Comparison of ENCODE assay signal across 33 cellular contexts in the genomic region with DNA sequence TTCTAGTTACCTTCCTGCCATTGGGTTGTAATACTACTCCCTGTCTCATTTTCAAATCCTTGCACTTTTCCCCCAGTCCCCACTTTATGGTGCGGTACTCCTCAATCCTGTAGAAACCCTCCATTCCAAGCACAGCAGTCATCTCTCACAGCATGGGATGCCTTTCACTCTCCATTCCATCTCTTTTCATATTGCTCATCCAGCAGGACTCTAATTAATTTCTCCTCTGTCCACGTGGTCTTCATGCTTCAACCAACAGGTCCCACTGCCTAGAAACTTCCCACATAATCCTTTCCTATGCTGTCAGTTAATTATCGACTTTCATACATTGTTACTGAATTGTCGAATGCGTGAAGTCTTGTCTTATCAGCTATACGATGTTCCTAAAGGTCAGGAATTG.
DNase-seq lines count a peak whose midpoint lies in the region; ATAC-seq, FAIRE-seq and TF ChIP-seq lines count a peak whose summit lies in the region.
"Had no signal": no experiment of that assay in that cellular context is flagged by ENCODE, and none has a peak within 500 bp of the region (broad histone marks: within the 10 kb centered on the region; RNA-seq: fewer than 3 reads in every experiment).

No MANE protein-coding gene starts in this region.

- ATAC-seq in left cardiac atrium (no peak), GM18861 (IDR thresholded peaks at IDR 0.05; ENCODE audit: unreplicated experiment) (no peak)
- ATAC-seq: activated T-cell treated with anti-CD3 and anti-CD28 coated beads, Interleukin-2, amount 50 U/mL, for 4 hours; left ventricle myocardium superior; naive thymus-derived CD4-positive, alpha-beta T cell; pancreas; PC-3; right cardiac atrium; WTC11 had no signal

- no peaks in the 10 kb centered on the region for H3K27me3 Mint-ChIP-seq in osteocyte (ENCODE audit: unreplicated experiment)

- no peak overlapping the region for H3K4me3 ChIP-seq in astrocyte of the cerebellum (ENCODE audit: low read depth, low read length)
- H3K4me3 ChIP-seq in fibroblast of lung (replicated peaks in 1 of 4; ENCODE audit: control extremely low read depth in 1 of 4, insufficient read depth in 1 of 4, low read depth in 3 of 4, low read length in 4 of 4), result no peak overlapping the region
- H3K4me3 ChIP-seq in A673 (ENCODE audit: low read depth, low read length, poor library complexity, severe bottlenecking), result no peak overlapping the region
- H3K4me3 ChIP-seq: adrenal gland, GM23248, pancreas had no signal

- H3K9ac ChIP-seq in fibroblast of lung (ENCODE audit: insufficient read depth, low read length), result no peak overlapping the region
- H3K9ac ChIP-seq: GM23248 had no signal

- H3K9me3 Mint-ChIP-seq in osteocyte (ENCODE audit: unreplicated experiment), result no peaks in the 10 kb centered on the region
- H3K9me3 Mint-ChIP-seq: activated naive CD4-positive, alpha-beta T cell treated with anti-CD3 and anti-CD28 coated beads for 36 hours; activated T-cell treated with anti-CD3 and anti-CD28 coated beads, Interleukin-2, amount 50 U/mL, for 4 hours; immature natural killer cell; naive thymus-derived CD4-positive, alpha-beta T cell; WTC11 had no signal

- in situ Hi-C loops in astrocyte of the cerebellum (cut with HindIII; ENCODE audit: low sequenced_read_pairs), result no loop called here

- intact Hi-C loops in left cardiac atrium (cut with DNase I), result no loop called here
- intact Hi-C loops in A673 (cut with micrococcal nuclease; ENCODE audit: unreplicated experiment), result no loop called here

- peaks cover 30% of the 10 kb centered on the region for H3K4me1 Mint-ChIP-seq in osteocyte (ENCODE audit: unreplicated experiment)

- POLR2A ChIA-PET in A673 (lab: Charles Lee; ENCODE audit: low non-redundant PET), result no interaction called here

- DNase-seq in ELR (ENCODE audit: low read depth) (peak; percentile 38), astrocyte of the cerebellum (ENCODE audit: low read depth) (peak; percentile 65), fibroblast of lung (ENCODE audit: low read depth in 2 of 2) (peak in 1 of 2 donors; percentile 63), osteocyte (ENCODE audit: extremely low spot score, unreplicated experiment) (no peak), left cardiac atrium (no peak), urothelium cell line (ENCODE audit: low spot score) (no peak), A673 (ENCODE audit: low spot score) (no peak)
- DNase-seq: activated CD4-positive, alpha-beta T cell treated with anti-CD3 and anti-CD28 coated beads, Interleukin-2, amount 50 U/mL, for 1 hour; activated naive CD4-positive, alpha-beta T cell treated with anti-CD3 and anti-CD28 coated beads for 36 hours; activated T-cell treated with anti-CD3 and anti-CD28 coated beads, Interleukin-2, amount 50 U/mL, for 4 hours; adrenal gland; caudate nucleus; GM23248; hypothalamus; immature natural killer cell; left ventricle myocardium superior; midbrain; naive thymus-derived CD4-positive, alpha-beta T cell; NCI-H1092 treated with DMSO at 0.1 percent for 48 hours; NCI-H2029 treated with DMSO at 0.1 percent for 48 hours; NCI-H526; NK-92 treated with Interleukin-12 subunit alpha and Interleukin-12 subunit beta, amount 100 ng/mL, for 24 hours; pancreas; PC-3; right cardiac atrium; Right ventricle myocardium superior; stimulated activated CD4-positive, alpha-beta T cell treated with anti-CD3 and anti-CD28 coated beads, Interleukin-4, amount 100 ng/mL, for 1 hour; substantia nigra; SW 1271; T-helper 9 cell had no signal

- no peaks in the 10 kb centered on the region for H3K27me3 ChIP-seq in fibroblast of lung (ENCODE audit: control insufficient read depth, insufficient read depth, low read length)
- no peaks in the 10 kb centered on the region for H3K27me3 ChIP-seq in A673 (replicated peaks; ENCODE audit: insufficient read depth, low read depth, low read length, poor library complexity)
- H3K27me3 ChIP-seq: adrenal gland, pancreas had no signal

- H3K4me3 Mint-ChIP-seq in osteocyte (ENCODE audit: unreplicated experiment), result no peak overlapping the region
- H3K4me3 Mint-ChIP-seq: activated naive CD4-positive, alpha-beta T cell treated with anti-CD3 and anti-CD28 coated beads for 36 hours; activated T-cell treated with anti-CD3 and anti-CD28 coated beads, Interleukin-2, amount 50 U/mL, for 4 hours; immature natural killer cell; naive thymus-derived CD4-positive, alpha-beta T cell; WTC11 had no signal

- FAIRE-seq in urothelium cell line (lab: Jason Lieb, UNC), result no peak
- FAIRE-seq: endometrium, pancreas had no signal

- H3K4me1 ChIP-seq in fibroblast of lung (ENCODE audit: control insufficient read depth, extremely low read depth, insufficient read depth, low read length) (peaks cover 30% of the 10 kb centered on the region), A673 (ENCODE audit: insufficient read depth, low read length, poor library complexity, severe bottlenecking) (peaks cover 3% of the 10 kb centered on the region)

- no peak overlapping the region for H3K4me2 ChIP-seq in fibroblast of lung (ENCODE audit: extremely low read depth, insufficient read depth, low read length)

- H3K36me3 ChIP-seq in fibroblast of lung (ENCODE audit: control insufficient read depth, insufficient read depth, low read length) (peaks cover 28% of the 10 kb centered on the region), A673 (ENCODE audit: insufficient read depth, low read length, poor library complexity, severe bottlenecking) (peaks cover 5% of the 10 kb centered on the region)
- H3K36me3 ChIP-seq: pancreas had no signal

- no peaks in the 10 kb centered on the region for H3K9me3 ChIP-seq in fibroblast of lung (ENCODE audit: control insufficient read depth, insufficient read depth, low read depth, low read length)
- no peaks in the 10 kb centered on the region for H3K9me3 ChIP-seq in A673 (ENCODE audit: low read depth, low read length, poor library complexity, severe bottlenecking)
- H3K9me3 ChIP-seq: adrenal gland, pancreas had no signal

- no peak overlapping the region for H2AFZ ChIP-seq in fibroblast of lung (ENCODE audit: low read length)
- H2AFZ ChIP-seq: GM23248 had no signal

- BruUV-seq in A673 (replicated peaks; lab: Mats Ljungman, UMichigan), result no TSS peak

- H3K27ac ChIP-seq in fibroblast of lung (ENCODE audit: insufficient read depth, low read length), result peak overlapping the region; percentile 33
- no peak overlapping the region for H3K27ac ChIP-seq in A673 (ENCODE audit: low read depth, low read length, poor library complexity, severe bottlenecking)
- H3K27ac ChIP-seq: adrenal gland, pancreas had no signal

- peak overlapping the region; percentile 19 for H3K27ac Mint-ChIP-seq in osteocyte (ENCODE audit: unreplicated experiment)
- H3K27ac Mint-ChIP-seq: activated naive CD4-positive, alpha-beta T cell treated with anti-CD3 and anti-CD28 coated beads for 36 hours; naive thymus-derived CD4-positive, alpha-beta T cell; WTC11 had no signal

- TF ChIP-seq CTCF in astrocyte of the cerebellum (IDR thresholded peaks at IDR 0.05; ENCODE audit: low read depth, low read length, missing control alignments), result no peak
- no peak for TF ChIP-seq CTCF in fibroblast of lung (conservative IDR thresholded peaks at IDR 0.05 in 1 of 2, IDR thresholded peaks at IDR 0.05 in 1 of 2; ENCODE audit: low read depth in 1 of 2, low read length in 2 of 2)
- no peak for TF ChIP-seq CTCF in osteocyte (IDR thresholded peaks at IDR 0.05)
- TF ChIP-seq CTCF in A673 (conservative IDR thresholded peaks at IDR 0.05; ENCODE audit: low read depth, low read length), result no peak

- CTCF ChIA-PET in A673 (lab: Charles Lee), result no interaction called here

- H3K36me3 Mint-ChIP-seq in osteocyte (ENCODE audit: unreplicated experiment), result peaks cover 57% of the 10 kb centered on the region

- H3K79me2 ChIP-seq in fibroblast of lung (ENCODE audit: control insufficient read depth, insufficient read depth, low read length), result peaks cover 77% of the 10 kb centered on the region

- H4K20me1 ChIP-seq in fibroblast of lung (ENCODE audit: control insufficient read depth, extremely low read depth, insufficient read depth, low read length), result no peaks in the 10 kb centered on the region

Comparison
In these comparisons a context has a peak if more than half of its experiments do, and no peak if none do; other contexts are left out.
1. DNase-seq: peak in ELR (single experiment) and astrocyte of the cerebellum (single experiment); none in osteocyte (single experiment), left cardiac atrium (single experiment), urothelium cell line (single experiment) and A673 (single experiment).